In genomic region chr16:54193656-54194007, GRCh38 we compare ENCODE assay signal across 9 cellular contexts.
DNase-seq lines count a peak whose midpoint lies in the region; ATAC-seq and TF ChIP-seq lines count a peak whose summit lies in the region.
"Had no signal": no experiment of that assay in that cellular context is flagged by ENCODE, and none has a peak within 500 bp of the region (broad histone marks: within the 10 kb centered on the region; RNA-seq: fewer than 3 reads in every experiment).

No MANE protein-coding gene starts in this region.

- 0 out of 2 replicates have a peak overlapping the region, but pooled peaks have one; percentile 14 for H2AFZ ChIP-seq in DND-41 (ENCODE audit: low read depth, low read length)

- no peaks in the 10 kb centered on the region for H4K20me1 ChIP-seq in DND-41 (ENCODE audit: insufficient read depth, low read length)

- peaks cover 12% of the 10 kb centered on the region for H3K4me1 ChIP-seq in DND-41 (ENCODE audit: insufficient read depth, low read length)

- H3K27ac ChIP-seq in DND-41 (ENCODE audit: low read length) = peak overlapping the region; percentile 50

- no peak overlapping the region for H3K9ac ChIP-seq in DND-41 (ENCODE audit: low read depth, low read length)

- H3K4me2 ChIP-seq in DND-41 (ENCODE audit: insufficient read depth, low read length) = no peak overlapping the region

- no peaks in the 10 kb centered on the region for H3K79me2 ChIP-seq in DND-41 (ENCODE audit: insufficient read depth, low read length)

- H3K36me3 Mint-ChIP-seq in progenitor cell of endocrine pancreas (ENCODE audit: insufficient read depth) = no peaks in the 10 kb centered on the region
- H3K36me3 Mint-ChIP-seq: activated naive CD4-positive, alpha-beta T cell treated with anti-CD3 and anti-CD28 coated beads, Interleukin-2, amount 50 U/mL, for 24 hours had no signal

- intact Hi-C loops in left cardiac atrium (cut with DNase I) = loop anchor here in 1 of 2 donors (10.0 kb wide), 1 partner anchor 71 kb away; no protein-coding TSS in a partner anchor

- peaks cover 3% of the 10 kb centered on the region for H3K4me1 Mint-ChIP-seq in progenitor cell of endocrine pancreas (ENCODE audit: low read depth)
- H3K4me1 Mint-ChIP-seq: activated naive CD4-positive, alpha-beta T cell treated with anti-CD3 and anti-CD28 coated beads, Interleukin-2, amount 50 U/mL, for 24 hours had no signal

- H3K4me3 ChIP-seq in DND-41 (ENCODE audit: low read depth in 1 of 2, low read length in 2 of 2) = no peak overlapping the region

- ATAC-seq in DND-41 (ENCODE audit: insufficient read depth, low read depth) (peak; percentile 80), HG03558 (IDR thresholded peaks at IDR 0.05; ENCODE audit: extremely low read depth, unreplicated experiment) (peak; percentile 49), left cardiac atrium (peak; percentile 81 to 93)

- H3K27ac Mint-ChIP-seq in progenitor cell of endocrine pancreas = peak overlapping the region; percentile 54
- H3K27ac Mint-ChIP-seq: activated naive CD4-positive, alpha-beta T cell treated with anti-CD3 and anti-CD28 coated beads, Interleukin-2, amount 50 U/mL, for 24 hours had no signal

- H3K9me3 Mint-ChIP-seq in progenitor cell of endocrine pancreas (ENCODE audit: low read depth) = no peaks in the 10 kb centered on the region
- H3K9me3 Mint-ChIP-seq: activated naive CD4-positive, alpha-beta T cell treated with anti-CD3 and anti-CD28 coated beads, Interleukin-2, amount 50 U/mL, for 24 hours had no signal

- H3K27me3 ChIP-seq in DND-41 (ENCODE audit: insufficient read depth, low read length, poor library complexity) = no peaks in the 10 kb centered on the region

- H3K36me3 ChIP-seq in DND-41 (ENCODE audit: insufficient read depth, low read length) = no peaks in the 10 kb centered on the region

- peak; percentile 81 for TF ChIP-seq CTCF in DND-41 (IDR thresholded peaks at IDR 0.05; ENCODE audit: borderline replicate concordance, extremely low read depth, low read length, poor library complexity, severe bottlenecking)
- TF ChIP-seq CTCF in GM20000 (IDR thresholded peaks at IDR 0.05; ENCODE audit: extremely low read depth, missing control alignments) = peak; percentile 70
- TF ChIP-seq CTCF in progenitor cell of endocrine pancreas (IDR thresholded peaks at IDR 0.05; ENCODE audit: unreplicated experiment) = peak; percentile 84

- peak overlapping the region; percentile 36 for H3K4me3 Mint-ChIP-seq in progenitor cell of endocrine pancreas (ENCODE audit: low read depth)
- H3K4me3 Mint-ChIP-seq: activated naive CD4-positive, alpha-beta T cell treated with anti-CD3 and anti-CD28 coated beads, Interleukin-2, amount 50 U/mL, for 24 hours had no signal

- DNase-seq in DND-41 = peak; percentile 67
- DNase-seq in GM20000 (ENCODE audit: low spot score) = peak; percentile 80
- peak; percentile 74 for DNase-seq in NCI-H748 (lab: John Stamatoyannopoulos, UW; ENCODE audit: unreplicated experiment)
- DNase-seq in amniotic epithelial cell (ENCODE audit: low read depth) = peak; percentile 49
- peak; percentile 83 for DNase-seq in left cardiac atrium
- peak; percentile 68 for DNase-seq in progenitor cell of endocrine pancreas (ENCODE audit: low spot score, unreplicated experiment)
- no peak for DNase-seq in middle frontal gyrus (ENCODE audit: extremely low spot score, low spot score)

- peaks cover 30% of the 10 kb centered on the region for H3K27me3 Mint-ChIP-seq in progenitor cell of endocrine pancreas

- peaks cover 3% of the 10 kb centered on the region for H3K9me3 ChIP-seq in DND-41 (ENCODE audit: insufficient read depth, low read length, severe bottlenecking)
